Comparison of ENCODE assay signal across 8 cellular contexts in the genomic region with DNA sequence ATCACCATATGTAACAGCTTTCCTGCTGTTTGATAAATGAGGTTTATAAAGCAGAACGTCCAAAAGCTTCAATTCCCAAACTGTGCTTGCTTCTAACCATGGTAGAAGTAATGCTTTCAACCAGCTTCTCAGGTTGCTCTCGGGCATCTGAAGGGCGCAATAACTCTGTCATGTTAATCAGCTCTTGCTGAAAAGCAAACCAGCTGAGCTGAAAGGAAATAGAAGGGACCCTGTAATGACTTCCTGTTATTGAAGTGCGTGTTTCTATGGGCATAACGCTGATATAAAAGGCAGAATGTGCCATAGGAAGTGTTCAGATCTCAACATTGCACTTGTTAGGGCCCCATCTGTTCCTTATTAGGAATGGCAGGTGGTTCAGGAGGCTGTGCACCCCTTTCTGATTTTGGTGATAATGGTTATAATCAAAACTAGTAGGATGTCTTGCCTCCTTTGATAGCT. TPM values are rescaled to one million over a fixed set of nuclear protein-coding genes. Genes with fewer than 3 reads are reported as not detected.
DNase-seq lines count a peak whose midpoint lies in the region; ATAC-seq and TF ChIP-seq lines count a peak whose summit lies in the region.

No MANE protein-coding gene starts in this region.

- H3K4me3 ChIP-seq in GM12865 (ENCODE audit: low read depth, low read length) (no peak overlapping the region), ascending aorta (no peak overlapping the region), HAP-1 (no peak overlapping the region)

- peaks cover 67 to 79% (median 75%) of the 10 kb centered on the region in 3 donors for H3K4me1 Mint-ChIP-seq in naive B cell

- in situ Hi-C loops in HAP-1 (cut with MboI; ENCODE audit: low sequenced_read_pairs): no loop called here

- no peaks in the 10 kb centered on the region for H3K9me3 ChIP-seq in ascending aorta
- H3K9me3 ChIP-seq in HAP-1: no peaks in the 10 kb centered on the region

- peak overlapping the region; percentile 22 to 67 (median 62) for H3K4me3 Mint-ChIP-seq in naive B cell

- peak overlapping the region; percentile 72 to 78 for H3K27ac ChIP-seq in ascending aorta

- peak; percentile 47 for DNase-seq in GM12865 (ENCODE audit: low read depth)
- DNase-seq in NCI-H748 (lab: John Stamatoyannopoulos, UW; ENCODE audit: unreplicated experiment): peak; percentile 85
- DNase-seq in ascending aorta (ENCODE audit: low spot score in 2 of 2): no peak
- peak; percentile 58 for DNase-seq in naive B cell
- no peak for DNase-seq in HAP-1 (ENCODE audit: low spot score in 2 of 2)
- no peak for DNase-seq in head of caudate nucleus

- TF ChIP-seq CTCF in GM12865 (IDR thresholded peaks at IDR 0.05; ENCODE audit: insufficient read depth, low read depth, low read length, missing control alignments): no peak
- no peak for TF ChIP-seq CTCF in ascending aorta (IDR thresholded peaks at IDR 0.05)

- H3K27me3 ChIP-seq in ascending aorta: no peaks in the 10 kb centered on the region
- no peaks in the 10 kb centered on the region for H3K27me3 ChIP-seq in HAP-1 (ENCODE audit: low read depth)

- H3K9me3 Mint-ChIP-seq in naive B cell: no peaks in the 10 kb centered on the region

- intact Hi-C loops in ascending aorta (cut with DNase I): loop anchor here (2.0 to 10.0 kb wide), 4 partner anchors 17 to 331 kb away; a partner anchor contains a TSS
- intact Hi-C loops in head of caudate nucleus (cut with DNase I): no loop called here

- H3K36me3 Mint-ChIP-seq in naive B cell: peaks cover 5 to 33% of the 10 kb centered on the region in 2 donors

- H3K27me3 Mint-ChIP-seq in naive B cell: no peaks in the 10 kb centered on the region

- ATAC-seq in HG02759 (IDR thresholded peaks at IDR 0.05; ENCODE audit: unreplicated experiment) (peak; percentile 39), naive B cell (ENCODE audit: low read depth in 2 of 2) (peak; percentile 95 to 96), HG02970 (IDR thresholded peaks at IDR 0.05; ENCODE audit: low FRiP score, unreplicated experiment) (no peak)

- H3K27ac Mint-ChIP-seq in naive B cell: peak overlapping the region; percentile 24 to 96 (median 84)

- H3K4me1 ChIP-seq in ascending aorta (peaks cover 15 to 35% of the 10 kb centered on the region in 2 donors), HAP-1 (peaks cover 6% of the 10 kb centered on the region; the same call in 1 of the 2 replicates)

- H3K36me3 ChIP-seq in ascending aorta (peaks cover 0 to 2% of the 10 kb centered on the region in 2 donors), HAP-1 (replicated peaks) (no peaks in the 10 kb centered on the region)

RNA-seq across cellular contexts. Expression of a gene that starts 21.2 kb away (rescaled TPM):
- 16.2 TPM for total RNA-seq in ascending aorta
- polyA plus RNA-seq in naive B cell (ENCODE audit: low read depth in 6 of 6): 10 to 100 TPM; 31.6 to 50.8 (median 45.8) TPM

Comparison
In these comparisons a context has a peak if more than half of its experiments do, and no peak if none do; other contexts are left out.
1. DNase-seq: peak in GM12865 (single experiment), NCI-H748 (single experiment) and naive B cell (single experiment); none in ascending aorta (0 of 2), HAP-1 (0 of 2) and head of caudate nucleus (0 of 42).